Comparison of ENCODE assay signal across 1 cellular context in genomic region chr1:235945775-235946565, GRCh38.
TF ChIP-seq lines count a peak whose summit lies in the region.

No MANE protein-coding gene starts in this region.

TF ChIP-seq in HepG2, 621 proteins besides CTCF, POLR2A, EP300 and RAD21 (continued from another document and continues in another):
- TF ChIP-seq ZNF296 (CRISPR knock-in tag; conservative IDR thresholded peaks at IDR 0.05) (no peak), HNF1A (IDR thresholded peaks at IDR 0.05; ENCODE audit: low read depth) (no peak), HNF1A (CRISPR knock-in tag; IDR thresholded peaks at IDR 0.05; ENCODE audit: borderline replicate concordance) (no peak), ZSCAN31 (CRISPR knock-in tag; IDR thresholded peaks at IDR 0.05; ENCODE audit: low read depth) (no peak), MTA1 (CRISPR knock-in tag; IDR thresholded peaks at IDR 0.05; ENCODE audit: borderline replicate concordance) (no peak), TOE1 (CRISPR knock-in tag; IDR thresholded peaks at IDR 0.05) (no peak), HOMEZ (CRISPR knock-in tag; IDR thresholded peaks at IDR 0.05; ENCODE audit: low read depth) (no peak), FIP1L1 (IDR thresholded peaks at IDR 0.05; ENCODE audit: borderline replicate concordance, insufficient read depth, low read depth, low read length) (no peak), POLR2G (IDR thresholded peaks at IDR 0.05; ENCODE audit: low read depth, low read length) (no peak), ZNF329 (CRISPR knock-in tag; IDR thresholded peaks at IDR 0.05; ENCODE audit: low read depth) (no peak), IRX3 (CRISPR knock-in tag; IDR thresholded peaks at IDR 0.05; ENCODE audit: borderline replicate concordance, low read depth) (no peak), REL (CRISPR knock-in tag; conservative IDR thresholded peaks at IDR 0.05) (no peak), AGO2 (optimal IDR thresholded peaks at IDR 0.05; ENCODE audit: low read depth, low read length) (no peak), AKAP8 (CRISPR knock-in tag; IDR thresholded peaks at IDR 0.05) (no peak), ZNF788 (CRISPR knock-in tag; IDR thresholded peaks at IDR 0.05; ENCODE audit: borderline replicate concordance) (no peak), ZNF260 (CRISPR knock-in tag; IDR thresholded peaks at IDR 0.05; ENCODE audit: borderline replicate concordance, low read depth) (no peak), ARID2 (CRISPR knock-in tag; IDR thresholded peaks at IDR 0.05; ENCODE audit: borderline replicate concordance) (no peak), PHF8 (CRISPR knock-in tag; IDR thresholded peaks at IDR 0.05) (no peak), FOXA1 (IDR thresholded peaks at IDR 0.05) (no peak), FOXA1 (CRISPR knock-in tag; IDR thresholded peaks at IDR 0.05) (peak; percentile 61; the same call in 1 of the 2 replicates), KLF6 (CRISPR knock-in tag; IDR thresholded peaks at IDR 0.05) (no peak), ZNF546 (CRISPR knock-in tag; conservative IDR thresholded peaks at IDR 0.05) (no peak), SALL1 (CRISPR knock-in tag; IDR thresholded peaks at IDR 0.05) (peak; percentile 42; the same call in 1 of the 2 replicates), SMAD3 (CRISPR knock-in tag; IDR thresholded peaks at IDR 0.05) (no peak), MTF1 (CRISPR knock-in tag; IDR thresholded peaks at IDR 0.05) (no peak), SNRNP70 (IDR thresholded peaks at IDR 0.05; ENCODE audit: low read depth, low read length) (no peak), ZNF138 (CRISPR knock-in tag; IDR thresholded peaks at IDR 0.05; ENCODE audit: low read depth) (no peak), YEATS4 (CRISPR knock-in tag; IDR thresholded peaks at IDR 0.05; ENCODE audit: borderline replicate concordance) (0 out of 2 replicates have a peak, but pooled peaks have one; percentile 32), GMEB2 (CRISPR knock-in tag; IDR thresholded peaks at IDR 0.05; ENCODE audit: low read depth) (no peak), ZFP41 (CRISPR knock-in tag; IDR thresholded peaks at IDR 0.05; ENCODE audit: borderline replicate concordance) (no peak), CBX2 (IDR thresholded peaks at IDR 0.05; ENCODE audit: low read depth, low read length) (no peak), CBX2 (CRISPR knock-in tag; IDR thresholded peaks at IDR 0.05; ENCODE audit: low read depth) (no peak), ZNF780A (CRISPR knock-in tag; IDR thresholded peaks at IDR 0.05) (no peak), PLRG1 (conservative IDR thresholded peaks at IDR 0.05) (no peak), NFATC3 (CRISPR knock-in tag; IDR thresholded peaks at IDR 0.05) (no peak), FOXK2 (IDR thresholded peaks at IDR 0.05) (no peak), TGIF2 (CRISPR knock-in tag; IDR thresholded peaks at IDR 0.05) (no peak), SOX5 (CRISPR knock-in tag; IDR thresholded peaks at IDR 0.05; ENCODE audit: borderline replicate concordance) (no peak), BORCS8-MEF2B (CRISPR knock-in tag; IDR thresholded peaks at IDR 0.05) (no peak)
- TF ChIP-seq, protein P1, sequence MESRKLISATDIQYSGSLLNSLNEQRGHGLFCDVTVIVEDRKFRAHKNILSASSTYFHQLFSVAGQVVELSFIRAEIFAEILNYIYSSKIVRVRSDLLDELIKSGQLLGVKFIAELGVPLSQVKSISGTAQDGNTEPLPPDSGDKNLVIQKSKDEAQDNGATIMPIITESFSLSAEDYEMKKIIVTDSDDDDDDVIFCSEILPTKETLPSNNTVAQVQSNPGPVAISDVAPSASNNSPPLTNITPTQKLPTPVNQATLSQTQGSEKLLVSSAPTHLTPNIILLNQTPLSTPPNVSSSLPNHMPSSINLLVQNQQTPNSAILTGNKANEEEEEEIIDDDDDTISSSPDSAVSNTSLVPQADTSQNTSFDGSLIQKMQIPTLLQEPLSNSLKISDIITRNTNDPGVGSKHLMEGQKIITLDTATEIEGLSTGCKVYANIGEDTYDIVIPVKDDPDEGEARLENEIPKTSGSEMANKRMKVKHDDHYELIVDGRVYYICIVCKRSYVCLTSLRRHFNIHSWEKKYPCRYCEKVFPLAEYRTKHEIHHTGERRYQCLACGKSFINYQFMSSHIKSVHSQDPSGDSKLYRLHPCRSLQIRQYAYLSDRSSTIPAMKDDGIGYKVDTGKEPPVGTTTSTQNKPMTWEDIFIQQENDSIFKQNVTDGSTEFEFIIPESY (CRISPR knock-in tag; IDR thresholded peaks at IDR 0.05) = no peak
- TF ChIP-seq, protein P2, sequence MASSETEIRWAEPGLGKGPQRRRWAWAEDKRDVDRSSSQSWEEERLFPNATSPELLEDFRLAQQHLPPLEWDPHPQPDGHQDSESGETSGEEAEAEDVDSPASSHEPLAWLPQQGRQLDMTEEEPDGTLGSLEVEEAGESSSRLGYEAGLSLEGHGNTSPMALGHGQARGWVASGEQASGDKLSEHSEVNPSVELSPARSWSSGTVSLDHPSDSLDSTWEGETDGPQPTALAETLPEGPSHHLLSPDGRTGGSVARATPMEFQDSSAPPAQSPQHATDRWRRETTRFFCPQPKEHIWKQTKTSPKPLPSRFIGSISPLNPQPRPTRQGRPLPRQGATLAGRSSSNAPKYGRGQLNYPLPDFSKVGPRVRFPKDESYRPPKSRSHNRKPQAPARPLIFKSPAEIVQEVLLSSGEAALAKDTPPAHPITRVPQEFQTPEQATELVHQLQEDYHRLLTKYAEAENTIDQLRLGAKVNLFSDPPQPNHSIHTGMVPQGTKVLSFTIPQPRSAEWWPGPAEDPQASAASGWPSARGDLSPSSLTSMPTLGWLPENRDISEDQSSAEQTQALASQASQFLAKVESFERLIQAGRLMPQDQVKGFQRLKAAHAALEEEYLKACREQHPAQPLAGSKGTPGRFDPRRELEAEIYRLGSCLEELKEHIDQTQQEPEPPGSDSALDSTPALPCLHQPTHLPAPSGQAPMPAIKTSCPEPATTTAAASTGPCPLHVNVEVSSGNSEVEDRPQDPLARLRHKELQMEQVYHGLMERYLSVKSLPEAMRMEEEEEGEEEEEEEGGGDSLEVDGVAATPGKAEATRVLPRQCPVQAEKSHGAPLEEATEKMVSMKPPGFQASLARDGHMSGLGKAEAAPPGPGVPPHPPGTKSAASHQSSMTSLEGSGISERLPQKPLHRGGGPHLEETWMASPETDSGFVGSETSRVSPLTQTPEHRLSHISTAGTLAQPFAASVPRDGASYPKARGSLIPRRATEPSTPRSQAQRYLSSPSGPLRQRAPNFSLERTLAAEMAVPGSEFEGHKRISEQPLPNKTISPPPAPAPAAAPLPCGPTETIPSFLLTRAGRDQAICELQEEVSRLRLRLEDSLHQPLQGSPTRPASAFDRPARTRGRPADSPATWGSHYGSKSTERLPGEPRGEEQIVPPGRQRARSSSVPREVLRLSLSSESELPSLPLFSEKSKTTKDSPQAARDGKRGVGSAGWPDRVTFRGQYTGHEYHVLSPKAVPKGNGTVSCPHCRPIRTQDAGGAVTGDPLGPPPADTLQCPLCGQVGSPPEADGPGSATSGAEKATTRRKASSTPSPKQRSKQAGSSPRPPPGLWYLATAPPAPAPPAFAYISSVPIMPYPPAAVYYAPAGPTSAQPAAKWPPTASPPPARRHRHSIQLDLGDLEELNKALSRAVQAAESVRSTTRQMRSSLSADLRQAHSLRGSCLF (CRISPR knock-in tag; IDR thresholded peaks at IDR 0.05; ENCODE audit: borderline replicate concordance) = no peak
- TF ChIP-seq, protein P3, sequence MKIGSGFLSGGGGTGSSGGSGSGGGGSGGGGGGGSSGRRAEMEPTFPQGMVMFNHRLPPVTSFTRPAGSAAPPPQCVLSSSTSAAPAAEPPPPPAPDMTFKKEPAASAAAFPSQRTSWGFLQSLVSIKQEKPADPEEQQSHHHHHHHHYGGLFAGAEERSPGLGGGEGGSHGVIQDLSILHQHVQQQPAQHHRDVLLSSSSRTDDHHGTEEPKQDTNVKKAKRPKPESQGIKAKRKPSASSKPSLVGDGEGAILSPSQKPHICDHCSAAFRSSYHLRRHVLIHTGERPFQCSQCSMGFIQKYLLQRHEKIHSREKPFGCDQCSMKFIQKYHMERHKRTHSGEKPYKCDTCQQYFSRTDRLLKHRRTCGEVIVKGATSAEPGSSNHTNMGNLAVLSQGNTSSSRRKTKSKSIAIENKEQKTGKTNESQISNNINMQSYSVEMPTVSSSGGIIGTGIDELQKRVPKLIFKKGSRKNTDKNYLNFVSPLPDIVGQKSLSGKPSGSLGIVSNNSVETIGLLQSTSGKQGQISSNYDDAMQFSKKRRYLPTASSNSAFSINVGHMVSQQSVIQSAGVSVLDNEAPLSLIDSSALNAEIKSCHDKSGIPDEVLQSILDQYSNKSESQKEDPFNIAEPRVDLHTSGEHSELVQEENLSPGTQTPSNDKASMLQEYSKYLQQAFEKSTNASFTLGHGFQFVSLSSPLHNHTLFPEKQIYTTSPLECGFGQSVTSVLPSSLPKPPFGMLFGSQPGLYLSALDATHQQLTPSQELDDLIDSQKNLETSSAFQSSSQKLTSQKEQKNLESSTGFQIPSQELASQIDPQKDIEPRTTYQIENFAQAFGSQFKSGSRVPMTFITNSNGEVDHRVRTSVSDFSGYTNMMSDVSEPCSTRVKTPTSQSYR (CRISPR knock-in tag; IDR thresholded peaks at IDR 0.05; ENCODE audit: borderline replicate concordance) = no peak
